ENCODE assay signal across 15 cellular contexts in the genomic region with DNA sequence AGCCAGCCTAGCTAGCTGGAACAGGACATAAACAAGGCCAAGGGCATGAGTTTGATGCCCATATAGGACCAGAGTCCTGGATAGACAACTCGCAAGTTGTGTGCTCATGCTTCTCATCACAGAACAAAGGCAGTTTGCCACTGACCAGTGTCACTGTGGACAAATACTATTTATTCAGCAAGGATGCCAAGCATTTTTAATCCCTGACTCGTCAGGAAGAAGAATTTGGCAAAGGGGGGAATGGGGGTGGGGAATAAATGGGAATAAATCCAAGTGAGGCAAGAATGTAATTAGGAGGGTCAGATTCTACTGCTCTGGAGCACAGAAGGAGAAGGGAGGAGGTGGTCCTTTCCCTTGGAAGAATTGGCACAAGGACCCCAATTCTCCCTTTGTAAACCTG. TPM values are rescaled to one million over a fixed set of nuclear protein-coding genes. Genes with fewer than 3 reads are reported as not detected.
A peak's percentile ranks its signal among the peaks of the same experiment; 100 is the strongest.
DNase-seq lines count a peak whose midpoint lies in the region; ATAC-seq, FAIRE-seq and TF ChIP-seq lines count a peak whose summit lies in the region.
"Had no signal": no experiment of that assay in that cellular context is flagged by ENCODE, and none has a peak within 500 bp of the region (broad histone marks: within the 10 kb centered on the region; RNA-seq: fewer than 3 reads in every experiment).

No MANE protein-coding gene starts in this region.

- FAIRE-seq in RCC 7860 (lab: Jason Lieb, UNC) = peak; percentile 68

- H3K79me2 ChIP-seq in fibroblast of lung (ENCODE audit: control insufficient read depth, insufficient read depth, low read length) (no peaks in the 10 kb centered on the region), osteoblast (ENCODE audit: insufficient read depth, low read length) (no peaks in the 10 kb centered on the region)

- H3K27ac ChIP-seq in fibroblast of lung (ENCODE audit: insufficient read depth, low read length) (no peak overlapping the region), osteoblast (ENCODE audit: low read depth, low read length) (peak overlapping the region; percentile 62)
- H3K27ac ChIP-seq: suprapubic skin had no signal

- TF ChIP-seq CTCF in fibroblast of lung (conservative IDR thresholded peaks at IDR 0.05 in 1 of 2, IDR thresholded peaks at IDR 0.05 in 1 of 2; ENCODE audit: low read depth in 1 of 2, low read length in 2 of 2) (no peak), osteoblast (IDR thresholded peaks at IDR 0.05; ENCODE audit: extremely low read depth, low read depth, low read length) (no peak)

- H3K4me1 ChIP-seq in fibroblast of lung (ENCODE audit: control insufficient read depth, extremely low read depth, insufficient read depth, low read length) (peaks cover 15% of the 10 kb centered on the region), osteoblast (ENCODE audit: insufficient read depth, low read length) (peaks cover 26% of the 10 kb centered on the region)
- H3K4me1 ChIP-seq: HAP-1 had no signal

- no peaks in the 10 kb centered on the region for H3K27me3 ChIP-seq in fibroblast of lung (ENCODE audit: control insufficient read depth, insufficient read depth, low read length)
- H3K27me3 ChIP-seq in osteoblast (ENCODE audit: insufficient read depth, low read length) = no peaks in the 10 kb centered on the region
- H3K27me3 ChIP-seq: suprapubic skin had no signal

- H3K4me2 ChIP-seq in fibroblast of lung (ENCODE audit: extremely low read depth, insufficient read depth, low read length) (no peak overlapping the region), osteoblast (ENCODE audit: insufficient read depth, low read length) (peak overlapping the region; percentile 47)

- no peaks in the 10 kb centered on the region for H4K20me1 ChIP-seq in fibroblast of lung (ENCODE audit: control insufficient read depth, extremely low read depth, insufficient read depth, low read length)
- no peaks in the 10 kb centered on the region for H4K20me1 ChIP-seq in osteoblast (ENCODE audit: insufficient read depth, low read length)

- no peak overlapping the region for H2AFZ ChIP-seq in fibroblast of lung (ENCODE audit: low read length)
- no peak overlapping the region for H2AFZ ChIP-seq in osteoblast (ENCODE audit: low read length)

- DNase-seq in EH (ENCODE audit: low read depth) (peak; percentile 97), RCC 7860 (ENCODE audit: low spot score) (peak; percentile 83), fibroblast of lung (ENCODE audit: low read depth in 2 of 2) (peak; percentile 78 to 86), osteoblast (ENCODE audit: insufficient read length, low spot score, missing footprints) (no peak), mesenteric fat pad (ENCODE audit: low spot score) (no peak), DMS79 (lab: John Stamatoyannopoulos, UW) (no peak)
- no peak for DNase-seq in stimulated activated CD4-positive, alpha-beta T cell treated with anti-CD3 and anti-CD28 coated beads, Interleukin-4, amount 100 ng/mL, for 24 hours
- DNase-seq: DMS 273 treated with DMSO at 0.1 percent for 48 hours; hypothalamus; NCI-H1694; stimulated activated CD4-positive, alpha-beta T cell treated with anti-CD3 and anti-CD28 coated beads, Interleukin-4, amount 100 ng/mL, for 4 hours had no signal

- ATAC-seq in GM21447 (IDR thresholded peaks at IDR 0.05; ENCODE audit: unreplicated experiment) = no peak
- ATAC-seq: Panc1 had no signal

- H3K4me3 ChIP-seq in fibroblast of lung (replicated peaks in 1 of 4; ENCODE audit: control extremely low read depth in 1 of 4, insufficient read depth in 1 of 4, low read depth in 3 of 4, low read length in 4 of 4) = no peak overlapping the region
- no peak overlapping the region for H3K4me3 ChIP-seq in osteoblast (ENCODE audit: insufficient read depth, low read length)
- H3K4me3 ChIP-seq: HAP-1, suprapubic skin had no signal

- H3K36me3 ChIP-seq in fibroblast of lung (ENCODE audit: control insufficient read depth, insufficient read depth, low read length) (no peaks in the 10 kb centered on the region), osteoblast (ENCODE audit: insufficient read depth, low read length) (no peaks in the 10 kb centered on the region)
- H3K36me3 ChIP-seq: HAP-1, suprapubic skin had no signal

- H3K9ac ChIP-seq in fibroblast of lung (ENCODE audit: insufficient read depth, low read length) = no peak overlapping the region

- no peaks in the 10 kb centered on the region for H3K9me3 ChIP-seq in fibroblast of lung (ENCODE audit: control insufficient read depth, insufficient read depth, low read depth, low read length)
- no peaks in the 10 kb centered on the region for H3K9me3 ChIP-seq in osteoblast (ENCODE audit: low read depth, low read length)
- H3K9me3 ChIP-seq: HAP-1, suprapubic skin had no signal

RNA-seq across cellular contexts. Expression of gene ANKRD55, which starts 46.8 kb away (rescaled TPM):
- under 0.01 TPM in 1 of 2 replicates, not detected in the other for total RNA-seq in fibroblast of lung
- 0.25 TPM in 1 of 2 replicates, not detected in the other for polyA plus RNA-seq in fibroblast of lung
- polyA plus RNA-seq in fibroblast of lung (2012) = 0.08 and 0.21 TPM in 2 replicates
- polyA minus RNA-seq in fibroblast of lung (ENCODE audit: low replicate concordance) = not detected in 2 replicates
- total RNA-seq in osteoblast = not detected in 2 replicates
- total RNA-seq in mesenteric fat pad = not detected

Comparison
In these comparisons a context has a peak if more than half of its experiments do, and no peak if none do; other contexts are left out.
1. DNase-seq: peak in EH (single experiment), RCC 7860 (single experiment) and fibroblast of lung (2 of 2); none in osteoblast (single experiment), stimulated activated CD4-positive, alpha-beta T cell treated with anti-CD3 and anti-CD28 coated beads, Interleukin-4, amount 100 ng/mL, for 24 hours (single experiment), mesenteric fat pad (single experiment) and DMS79 (single experiment).